In genomic region chr2:24065341-24065740, GRCh38 we compare ENCODE assay signal across 24 cellular contexts. TPM values are rescaled to one million over a fixed set of nuclear protein-coding genes. Genes with fewer than 3 reads are reported as not detected.
"Had no signal": no experiment of that assay in that cellular context is flagged by ENCODE, and none has a peak within 500 bp of the region (broad histone marks: within the 10 kb centered on the region; RNA-seq: fewer than 3 reads in every experiment).

No MANE protein-coding gene starts in this region.

- H3K9me3 Mint-ChIP-seq: IgD-negative memory B cell had no signal

- H3K27ac ChIP-seq: KMS-11, SJSA1, SK-N-MC had no signal

- H3K4me2 ChIP-seq: KMS-11 had no signal

- DNase-seq: Kasumi-1, MM.1S, NCI-H1092 treated with DMSO at 0.1 percent for 48 hours, NCI-H1436, NCI-H187, NCI-H2029, NCI-H2081 treated with DMSO at 0.1 percent for 48 hours, NCI-H2171, NCI-H226, NCI-H446, NCI-H510A, NCI-H524 treated with DMSO at 0.1 percent for 48 hours, NCI-H774, Right ventricle myocardium superior, RPMI8226, SIG-M5 had no signal

- H3K9ac ChIP-seq: KMS-11 had no signal

- H3K4me3 ChIP-seq: K562, SJSA1, SK-N-MC had no signal

- H3K27ac Mint-ChIP-seq: IgD-negative memory B cell had no signal

- H3K9me3 ChIP-seq: SJSA1 had no signal

- H3K4me3 Mint-ChIP-seq: IgD-negative memory B cell had no signal

- H3K4me1 Mint-ChIP-seq: IgD-negative memory B cell had no signal

- FAIRE-seq: K562, RCC 7860 had no signal

- H3K4me1 ChIP-seq: SJSA1 had no signal

- H3K27me3 ChIP-seq: SJSA1 had no signal

- H3K27me3 Mint-ChIP-seq: IgD-negative memory B cell had no signal

RNA-seq across cellular contexts. Expression of gene MFSD2B, which starts 55.5 kb away (rescaled TPM):
- total RNA-seq: HT1080, M059J, Right ventricle myocardium superior, SJSA1 had no signal
- polyA plus RNA-seq: IgD-negative memory B cell had no signal
